In the genomic region with DNA sequence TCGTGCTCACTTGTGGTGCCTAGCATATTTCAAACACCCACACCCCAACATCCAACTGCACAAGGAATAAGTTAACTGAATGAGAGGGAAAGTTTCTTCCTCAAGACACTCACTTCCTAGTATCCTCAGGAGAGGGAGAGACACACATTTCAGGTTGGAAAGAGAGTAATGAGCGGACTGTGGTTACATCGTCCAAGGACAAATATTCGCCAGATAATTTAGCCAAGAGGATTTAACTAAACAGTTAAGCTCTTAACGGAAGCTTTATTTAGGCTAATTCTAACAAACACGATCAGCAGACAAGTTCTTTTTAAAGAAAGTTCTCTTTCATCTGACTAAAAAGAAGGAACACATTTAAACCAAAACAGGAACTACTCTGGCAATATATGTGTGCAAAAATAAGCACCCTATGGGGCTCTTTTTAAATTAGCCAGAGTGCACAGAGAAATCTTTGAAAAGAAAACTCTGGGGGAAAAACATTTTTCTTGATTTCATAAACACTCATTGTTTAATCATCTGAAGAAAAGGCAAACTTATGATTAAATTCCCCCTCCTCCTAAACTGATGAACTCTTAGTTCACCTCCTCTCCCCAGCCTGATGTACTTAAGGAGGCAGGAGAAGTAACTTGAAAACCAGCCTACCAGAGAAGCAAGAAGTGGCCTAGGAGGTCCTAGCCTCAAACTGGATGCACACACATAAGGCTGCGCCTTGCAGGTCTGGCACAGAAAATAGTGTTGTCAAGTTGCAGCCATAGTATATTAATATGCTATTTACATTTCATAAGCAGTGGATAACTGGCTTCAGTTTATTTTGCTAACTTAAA, we compare ENCODE assay signal across 10 cellular contexts. TPM values are rescaled to one million over a fixed set of nuclear protein-coding genes. Genes with fewer than 3 reads are reported as not detected.
DNase-seq lines count a peak whose midpoint lies in the region; ATAC-seq and TF ChIP-seq lines count a peak whose summit lies in the region.
"Had no signal": no experiment of that assay in that cellular context is flagged by ENCODE, and none has a peak within 500 bp of the region (broad histone marks: within the 10 kb centered on the region; RNA-seq: fewer than 3 reads in every experiment).

No MANE protein-coding gene starts in this region.

- H3K4me3 ChIP-seq in GM08714 (ENCODE audit: low read length) (peak overlapping the region; percentile 56; the same call in 1 of the 2 replicates), NB4 (ENCODE audit: low read depth, low read length) (no peak overlapping the region), lower lobe of right lung (no peak overlapping the region), aorta (ENCODE audit: low read length in 2 of 2) (no peak overlapping the region)

- no peaks in the 10 kb centered on the region for H3K9me3 ChIP-seq in lower lobe of right lung
- H3K9me3 ChIP-seq in aorta (ENCODE audit: control insufficient read depth, low read length) = no peaks in the 10 kb centered on the region

- WGBS in aorta, 2 donors = 72 to 79% methylated on average over 7 of the region's 7 CpGs

- H3K36me3 ChIP-seq in lower lobe of right lung (no peaks in the 10 kb centered on the region), aorta (ENCODE audit: control insufficient read depth in 1 of 2, insufficient read depth in 2 of 2, low read length in 1 of 2) (no peaks in the 10 kb centered on the region)

- TF ChIP-seq POLR2A in NB4 (IDR thresholded peaks at IDR 0.05; ENCODE audit: extremely low read depth, insufficient read length) = no peak

- peak; percentile 60 for ATAC-seq in GM21367 (IDR thresholded peaks at IDR 0.05; ENCODE audit: unreplicated experiment)
- ATAC-seq in lower lobe of right lung = no peak
- no peak for ATAC-seq in aorta (ENCODE audit: low FRiP score)
- ATAC-seq in HG02973 (IDR thresholded peaks at IDR 0.05; ENCODE audit: unreplicated experiment) = no peak
- no peak for ATAC-seq in HG03135 (IDR thresholded peaks at IDR 0.05; ENCODE audit: unreplicated experiment)

- no peaks in the 10 kb centered on the region for H3K27me3 ChIP-seq in lower lobe of right lung (ENCODE audit: low read depth)
- no peaks in the 10 kb centered on the region for H3K27me3 ChIP-seq in aorta (ENCODE audit: control insufficient read depth in 1 of 2, insufficient read depth in 2 of 2, low read length in 1 of 2)

- DNase-seq in NB4 (ENCODE audit: low read depth) (peak; percentile 50), lower lobe of right lung (no peak), aorta (no peak)
- DNase-seq in stimulated activated CD4-positive, alpha-beta T cell treated with anti-CD3 and anti-CD28 coated beads, Interleukin-2, amount 100 ng/mL, for 48 hours = no peak
- DNase-seq: glutamatergic neuron, NCI-H1436 treated with DMSO at 0.1 percent for 48 hours had no signal

- H3K4me1 ChIP-seq in lower lobe of right lung = peaks cover 8% of the 10 kb centered on the region
- no peaks in the 10 kb centered on the region for H3K4me1 ChIP-seq in aorta (ENCODE audit: control insufficient read depth in 1 of 2, insufficient read depth in 2 of 2, low read length in 2 of 2)

- peak overlapping the region; percentile 54 for H3K27ac ChIP-seq in lower lobe of right lung
- H3K27ac ChIP-seq in aorta (ENCODE audit: low read depth in 1 of 2, low read length in 2 of 2) = no peak overlapping the region

- intact Hi-C loops in lower lobe of right lung (cut with DNase I) (no loop called here), aorta (cut with DNase I) (no loop called here)

- TF ChIP-seq CTCF in NB4 (IDR thresholded peaks at IDR 0.05; ENCODE audit: low read depth, low read length) = no peak
- TF ChIP-seq CTCF in lower lobe of right lung (IDR thresholded peaks at IDR 0.05) = no peak

RNA-seq across cellular contexts. Expression of a gene that starts 13.3 kb away (rescaled TPM):
- total RNA-seq in lower lobe of right lung = 159 TPM
- 10 to 100 TPM; 81.0 to 86.9 TPM for total RNA-seq in aorta
- polyA plus RNA-seq in aorta = 10 to 100 TPM; 25.7 to 46.1 TPM
